28 cellular contexts compared by ENCODE assay signal in genomic region chr6:112321882-112322508, GRCh38. TPM values are rescaled to one million over a fixed set of nuclear protein-coding genes. Genes with fewer than 3 reads are reported as not detected.
DNase-seq lines count a peak whose midpoint lies in the region; ATAC-seq, FAIRE-seq and TF ChIP-seq lines count a peak whose summit lies in the region.
"Had no signal": no experiment of that assay in that cellular context is flagged by ENCODE, and none has a peak within 500 bp of the region (broad histone marks: within the 10 kb centered on the region; RNA-seq: fewer than 3 reads in every experiment).

No MANE protein-coding gene starts in this region.

- H3K27me3 ChIP-seq in GM23248 (replicated peaks; ENCODE audit: insufficient read depth) = no peaks in the 10 kb centered on the region
- no peaks in the 10 kb centered on the region for H3K27me3 ChIP-seq in astrocyte (ENCODE audit: insufficient read depth, low read length)
- H3K27me3 ChIP-seq in osteoblast (ENCODE audit: insufficient read depth, low read length) = no peaks in the 10 kb centered on the region
- H3K27me3 ChIP-seq: BLaER1 treated with 17β-estradiol and CSF1 and Interleukin-3, amounts not matched to agents 10 nM and 100 nM; heart left ventricle; neutrophil; Peyer's patch; SJCRH30; stomach; transverse colon had no signal

- H3K9me3 ChIP-seq in GM23248 (ENCODE audit: low read depth) (no peaks in the 10 kb centered on the region), astrocyte (ENCODE audit: insufficient read depth, low read depth, low read length) (no peaks in the 10 kb centered on the region), osteoblast (ENCODE audit: low read depth, low read length) (no peaks in the 10 kb centered on the region)
- H3K9me3 ChIP-seq: heart left ventricle, neutrophil, Peyer's patch, stomach, transverse colon had no signal

- no peak overlapping the region for H3K27ac Mint-ChIP-seq in astrocyte (ENCODE audit: unreplicated experiment)
- H3K27ac Mint-ChIP-seq: activated CD4-positive, alpha-beta memory T cell treated with anti-CD3 and anti-CD28 coated beads, Interleukin-2, amount 10 ng/mL, durations not matched to agents 7 days and 5 days; activated naive CD8-positive, alpha-beta T cell had no signal

- H3K4me1 Mint-ChIP-seq in astrocyte (ENCODE audit: low read depth, unreplicated experiment) = peaks cover 21% of the 10 kb centered on the region
- H3K4me1 Mint-ChIP-seq: activated CD4-positive, alpha-beta memory T cell treated with anti-CD3 and anti-CD28 coated beads, Interleukin-2, amount 10 ng/mL, durations not matched to agents 7 days and 5 days had no signal

- WGBS in GM23248 (ENCODE audit: low coverage in 1 of 2, low lambda C conversion rate in 2 of 2, missing lambda C conversion rate in 2 of 2), 2 experiments = 56 to 58% methylated on average over 7 of the region's 7 CpGs

- no peaks in the 10 kb centered on the region for H3K27me3 Mint-ChIP-seq in astrocyte (ENCODE audit: low read depth, unreplicated experiment)

- peaks cover 2% of the 10 kb centered on the region for H3K36me3 Mint-ChIP-seq in astrocyte (ENCODE audit: low read depth, unreplicated experiment)
- H3K36me3 Mint-ChIP-seq: activated naive CD8-positive, alpha-beta T cell had no signal

- H3K4me1 ChIP-seq in GM23248 (ENCODE audit: insufficient read depth) (peaks cover 21% of the 10 kb centered on the region), astrocyte (ENCODE audit: insufficient read depth, low read length) (peaks cover 7% of the 10 kb centered on the region), osteoblast (ENCODE audit: insufficient read depth, low read length) (peaks cover 13% of the 10 kb centered on the region)
- H3K4me1 ChIP-seq: BLaER1 treated with 17β-estradiol and CSF1 and Interleukin-3, amounts not matched to agents 10 nM and 100 nM; Peyer's patch; SJCRH30; transverse colon had no signal

- H3F3A ChIP-seq in GM23248 (ENCODE audit: insufficient read depth) = peaks cover 13% of the 10 kb centered on the region; the same call in 1 of the 2 replicates

- H3K36me3 ChIP-seq in GM23248 (ENCODE audit: low read depth) = no peaks in the 10 kb centered on the region
- no peaks in the 10 kb centered on the region for H3K36me3 ChIP-seq in astrocyte (ENCODE audit: insufficient read depth, low read length)
- H3K36me3 ChIP-seq in osteoblast (ENCODE audit: insufficient read depth, low read length) = no peaks in the 10 kb centered on the region
- H3K36me3 ChIP-seq: BLaER1 treated with 17β-estradiol and CSF1 and Interleukin-3, amounts not matched to agents 10 nM and 100 nM; heart left ventricle; neutrophil; Peyer's patch; SJCRH30; stomach; transverse colon had no signal

- H3K4me3 Mint-ChIP-seq in astrocyte (ENCODE audit: unreplicated experiment) = no peak overlapping the region
- H3K4me3 Mint-ChIP-seq: activated CD4-positive, alpha-beta memory T cell treated with anti-CD3 and anti-CD28 coated beads, Interleukin-2, amount 10 ng/mL, durations not matched to agents 7 days and 5 days; activated naive CD8-positive, alpha-beta T cell had no signal

- no peaks in the 10 kb centered on the region for H3K9me2 ChIP-seq in GM23248 (ENCODE audit: insufficient read depth)

- H3K4me2 ChIP-seq in GM23248 (ENCODE audit: unreplicated experiment) (peak overlapping the region; percentile 49), astrocyte (ENCODE audit: low read length) (peak overlapping the region; percentile 15), osteoblast (ENCODE audit: insufficient read depth, low read length) (no peak overlapping the region)
- H3K4me2 ChIP-seq: BLaER1 treated with 17β-estradiol and CSF1 and Interleukin-3, amounts not matched to agents 10 nM and 100 nM; smooth muscle cell had no signal

- H2AFZ ChIP-seq in GM23248 (peak overlapping the region; percentile 31), astrocyte (ENCODE audit: low read depth, low read length) (no peak overlapping the region), osteoblast (ENCODE audit: low read length) (no peak overlapping the region)

- H3K9ac ChIP-seq in GM23248 = no peak overlapping the region
- H3K9ac ChIP-seq in astrocyte (ENCODE audit: low read length) = no peak overlapping the region
- H3K9ac ChIP-seq: BLaER1 treated with 17β-estradiol and CSF1 and Interleukin-3, amounts not matched to agents 10 nM and 100 nM had no signal

- FAIRE-seq in astrocyte (lab: Jason Lieb, UNC) = no peak

- TF ChIP-seq CTCF in astrocyte (IDR thresholded peaks at IDR 0.05; ENCODE audit: insufficient read depth, low read depth, low read length) = no peak
- no peak for TF ChIP-seq CTCF in fibroblast of pulmonary artery (IDR thresholded peaks at IDR 0.05; ENCODE audit: low read length, missing control alignments)
- TF ChIP-seq CTCF in osteoblast (IDR thresholded peaks at IDR 0.05; ENCODE audit: extremely low read depth, low read depth, low read length) = no peak

- H3K79me2 ChIP-seq in GM23248 (ENCODE audit: insufficient read depth) (no peaks in the 10 kb centered on the region), astrocyte (ENCODE audit: insufficient read depth, low read length) (no peaks in the 10 kb centered on the region), osteoblast (ENCODE audit: insufficient read depth, low read length) (no peaks in the 10 kb centered on the region)

- DNase-seq in GM23248 = no peak
- no peak for DNase-seq in astrocyte (ENCODE audit: low read depth)
- peak; percentile 24 for DNase-seq in fibroblast of pulmonary artery (ENCODE audit: low read depth)
- peak; percentile 76 for DNase-seq in osteoblast (ENCODE audit: insufficient read length, low spot score, missing footprints)
- no peak for DNase-seq in A172 (ENCODE audit: low spot score)
- DNase-seq in GDM1 (lab: John Stamatoyannopoulos, UW) = no peak
- DNase-seq: activated CD4-positive, alpha-beta memory T cell treated with anti-CD3 and anti-CD28 coated beads, Interleukin-2, amount 10 ng/mL, durations not matched to agents 7 days and 5 days; cerebellar nuclear complex; foreskin fibroblast; HCEC 1CT; heart left ventricle; KG1; mammary epithelial cell; MM.1S; NCI-H2029; NCI-H69; Peyer's patch; SJCRH30; stimulated activated CD4-positive, alpha-beta T cell treated with anti-CD3 and anti-CD28 coated beads, Interleukin-2, amount 100 ng/mL, for 24 hours; stomach; T-helper 1 cell; transverse colon had no signal

- H3K4me3 ChIP-seq in GM23248 (no peak overlapping the region), astrocyte (ENCODE audit: insufficient read depth, low read depth, low read length) (no peak overlapping the region), fibroblast of pulmonary artery (replicated peaks; ENCODE audit: low read depth, low read length) (no peak overlapping the region), osteoblast (ENCODE audit: insufficient read depth, low read length) (no peak overlapping the region)
- H3K4me3 ChIP-seq: BLaER1 treated with 17β-estradiol and CSF1 and Interleukin-3, amounts not matched to agents 10 nM and 100 nM; heart left ventricle; Peyer's patch; SJCRH30; smooth muscle cell; stomach; transverse colon had no signal

- in situ Hi-C loops in GM23248 (cut with MboI) = loop anchor here (25.0 kb wide), 1 partner anchor 135 kb away; no protein-coding TSS in a partner anchor

- H3K27ac ChIP-seq in GM23248 (0 out of 2 replicates have a peak overlapping the region, but pooled peaks have one; percentile 9), astrocyte (ENCODE audit: low read depth, low read length) (no peak overlapping the region), osteoblast (ENCODE audit: low read depth, low read length) (no peak overlapping the region)
- H3K27ac ChIP-seq: BLaER1 treated with 17β-estradiol and CSF1 and Interleukin-3, amounts not matched to agents 10 nM and 100 nM; epithelial cell of prostate; heart left ventricle; neutrophil; Peyer's patch; SJCRH30; stomach; transverse colon had no signal

- H3K9me3 Mint-ChIP-seq in astrocyte (ENCODE audit: unreplicated experiment) = peaks cover 6% of the 10 kb centered on the region
- H3K9me3 Mint-ChIP-seq: activated CD4-positive, alpha-beta memory T cell treated with anti-CD3 and anti-CD28 coated beads, Interleukin-2, amount 10 ng/mL, durations not matched to agents 7 days and 5 days had no signal

- no peak for ATAC-seq in HG02884 (IDR thresholded peaks at IDR 0.05; ENCODE audit: unreplicated experiment)
- ATAC-seq: heart left ventricle had no signal

- H4K20me1 ChIP-seq in GM23248 (ENCODE audit: insufficient read depth) (no peaks in the 10 kb centered on the region), astrocyte (ENCODE audit: insufficient read depth, low read length) (no peaks in the 10 kb centered on the region), osteoblast (ENCODE audit: insufficient read depth, low read length) (no peaks in the 10 kb centered on the region)
- H4K20me1 ChIP-seq: BLaER1 treated with 17β-estradiol and CSF1 and Interleukin-3, amounts not matched to agents 10 nM and 100 nM had no signal

RNA-seq across cellular contexts. Expression of gene RFPL4B, which starts 25.1 kb away (rescaled TPM):
- not detected in 2 replicates for total RNA-seq in GM23248 (2014; rRNA removed; shearing (Covaris generic))
- 0.10 TPM in 1 of 2 replicates, not detected in the other for polyA plus RNA-seq in GM23248 (2016; fragmentation: Nextera tagmentation; extraction: Ambion mirVana)
- total RNA-seq in astrocyte (0.30 TPM in 1 of 2 replicates, not detected in the other), osteoblast (not detected in 2 replicates)
- 0.07 TPM in 1 of 2 replicates, not detected in the other for total RNA-seq in A172 (2014; rRNA removed; shearing (Covaris generic))
- total RNA-seq: activated CD4-positive, alpha-beta memory T cell treated with anti-CD3 and anti-CD28 coated beads, Interleukin-2, amount 10 ng/mL, durations not matched to agents 7 days and 5 days; mammary epithelial cell; Peyer's patch; smooth muscle cell; stomach; transverse colon had no signal
- polyA plus RNA-seq: heart left ventricle, mammary epithelial cell, smooth muscle cell, stomach had no signal

Comparison
In these comparisons a context has a peak if more than half of its experiments do, and no peak if none do; other contexts are left out.
1. DNase-seq: peak in fibroblast of pulmonary artery (single experiment) and osteoblast (single experiment); none in GM23248 (single experiment), astrocyte (single experiment), A172 (single experiment) and GDM1 (single experiment).